Comparison of ENCODE assay signal across 8 cellular contexts in genomic region chr11:103202048-103202651, GRCh38.
DNase-seq lines count a peak whose midpoint lies in the region; ATAC-seq, FAIRE-seq and TF ChIP-seq lines count a peak whose summit lies in the region.

No MANE protein-coding gene starts in this region.

- H3F3A ChIP-seq in GM23248 (ENCODE audit: insufficient read depth) (no peaks in the 10 kb centered on the region), PC-9 (ENCODE audit: insufficient read depth, low read depth) (no peaks in the 10 kb centered on the region)

- no peak overlapping the region for H3K27ac ChIP-seq in A549
- H3K27ac ChIP-seq in GM23248 = no peak overlapping the region
- H3K27ac ChIP-seq in PC-9 = no peak overlapping the region
- H3K27ac ChIP-seq in upper lobe of right lung = no peak overlapping the region

- H3K79me2 ChIP-seq in GM23248 (ENCODE audit: insufficient read depth) = no peaks in the 10 kb centered on the region
- H3K79me2 ChIP-seq in PC-9 (ENCODE audit: low read depth) = no peaks in the 10 kb centered on the region

- H3K36me3 Mint-ChIP-seq in activated CD4-positive, alpha-beta T cell treated with anti-CD3 and anti-CD28 coated beads for 36 hours (ENCODE audit: low read depth) = no peaks in the 10 kb centered on the region

- H4K20me1 ChIP-seq in GM23248 (ENCODE audit: insufficient read depth) (no peaks in the 10 kb centered on the region), PC-9 (ENCODE audit: insufficient read depth) (no peaks in the 10 kb centered on the region)

- DNase-seq in A549 (ENCODE audit: low read depth in 1 of 2, low spot score in 1 of 2) = peak; percentile 7 to 51
- peak; percentile 66 for DNase-seq in GM23248
- peak in 1 of 2 experiments; percentile 18 for DNase-seq in PC-9
- DNase-seq in fibroblast of pulmonary artery (ENCODE audit: low read depth) = peak; percentile 72
- DNase-seq in upper lobe of right lung = no peak
- DNase-seq in stimulated activated CD4-positive, alpha-beta T cell treated with anti-CD3 and anti-CD28 coated beads, Interleukin-4, amount 100 ng/mL, for 4 hours = no peak
- no peak for DNase-seq in activated CD8-positive, alpha-beta memory T cell treated with anti-CD3 and anti-CD28 coated beads, Interleukin-2, amount 50 U/mL, for 4 hours
- DNase-seq in activated CD4-positive, alpha-beta T cell treated with anti-CD3 and anti-CD28 coated beads for 36 hours = no peak

- H3K9ac ChIP-seq in GM23248 = no peak overlapping the region

- H3K4me3 Mint-ChIP-seq in activated CD4-positive, alpha-beta T cell treated with anti-CD3 and anti-CD28 coated beads for 36 hours = no peak overlapping the region

- WGBS in A549 (ENCODE audit: missing lambda C conversion rate) = 28% methylated on average over 3 of the region's 3 CpGs
- 39 to 40% methylated on average over 3 of the region's 3 CpGs for WGBS in GM23248 (ENCODE audit: low coverage in 1 of 2, low lambda C conversion rate in 2 of 2, missing lambda C conversion rate in 2 of 2), 2 experiments

- H3K27me3 Mint-ChIP-seq in activated CD4-positive, alpha-beta T cell treated with anti-CD3 and anti-CD28 coated beads for 36 hours = no peaks in the 10 kb centered on the region

- H3K9me2 ChIP-seq in GM23248 (ENCODE audit: insufficient read depth) = no peaks in the 10 kb centered on the region
- H3K9me2 ChIP-seq in PC-9 (ENCODE audit: insufficient read depth) = no peaks in the 10 kb centered on the region

- H3K4me1 ChIP-seq in A549 (no peaks in the 10 kb centered on the region), GM23248 (ENCODE audit: insufficient read depth) (peaks cover 6% of the 10 kb centered on the region; the same call in 1 of the 2 replicates), PC-9 (replicated peaks; ENCODE audit: insufficient read depth) (no peaks in the 10 kb centered on the region), upper lobe of right lung (no peaks in the 10 kb centered on the region)

- in situ Hi-C loops in GM23248 (cut with MboI) = no loop called here

- H3K36me3 ChIP-seq in GM23248 (ENCODE audit: low read depth) (peaks cover 32% of the 10 kb centered on the region), PC-9 (ENCODE audit: low read depth) (no peaks in the 10 kb centered on the region), upper lobe of right lung (peaks cover 34% of the 10 kb centered on the region)

- H3K9me3 ChIP-seq in A549 = no peaks in the 10 kb centered on the region
- no peaks in the 10 kb centered on the region for H3K9me3 ChIP-seq in GM23248 (ENCODE audit: low read depth)
- H3K9me3 ChIP-seq in PC-9 (ENCODE audit: insufficient read depth, low read depth) = no peaks in the 10 kb centered on the region
- no peaks in the 10 kb centered on the region for H3K9me3 ChIP-seq in upper lobe of right lung

- TF ChIP-seq RAD21 in A549 (conservative IDR thresholded peaks at IDR 0.05 in 1 of 2, IDR thresholded peaks at IDR 0.05 in 1 of 2) = peak; percentile 48 to 54

- no peak for TF ChIP-seq POLR2A in A549 (IDR thresholded peaks at IDR 0.05; ENCODE audit: low read length)

- H3K27ac Mint-ChIP-seq in activated CD4-positive, alpha-beta T cell treated with anti-CD3 and anti-CD28 coated beads for 36 hours = no peak overlapping the region

- no peak for FAIRE-seq in A549 (lab: Jason Lieb, UNC)

- no peaks in the 10 kb centered on the region for H3K4me1 Mint-ChIP-seq in activated CD4-positive, alpha-beta T cell treated with anti-CD3 and anti-CD28 coated beads for 36 hours

- peak overlapping the region; percentile 22; the same call in 1 of the 2 replicates for H2AFZ ChIP-seq in GM23248
- no peak overlapping the region for H2AFZ ChIP-seq in PC-9

- CTCF ChIA-PET in A549 (lab: Yijun Ruan, JAX) = interaction anchor here (1.0 to 1.7 kb wide), 3 partner anchors 9 to 13 kb away, joined by 3 to 5 read pairs (median 3); no protein-coding TSS in a partner anchor
- CTCF ChIA-PET in PC-9 (lab: Charles Lee) = interaction anchor here (0.7 kb wide), 1 partner anchor 1831 kb away, joined by 3 read pairs; no protein-coding TSS in a partner anchor
- CTCF ChIA-PET in activated CD4-positive, alpha-beta T cell treated with anti-CD3 and anti-CD28 coated beads for 36 hours (lab: Charles Lee) = interaction anchor here (0.6 to 0.8 kb wide), 3 partner anchors 28 to 140 kb away, joined by 3 to 5 read pairs (median 3); no protein-coding TSS in a partner anchor

- BruUV-seq in PC-9 (replicated peaks; lab: Mats Ljungman, UMichigan) = no TSS peak

- TF ChIP-seq CTCF in A549 (IDR thresholded peaks at IDR 0.05) = peak; percentile 56
- peak; percentile 73 for TF ChIP-seq CTCF in PC-9 (conservative IDR thresholded peaks at IDR 0.05)
- TF ChIP-seq CTCF in fibroblast of pulmonary artery (IDR thresholded peaks at IDR 0.05; ENCODE audit: low read length, missing control alignments) = peak; percentile 82
- TF ChIP-seq CTCF in upper lobe of right lung (IDR thresholded peaks at IDR 0.05) = peak; percentile 52

- H3K9me3 Mint-ChIP-seq in activated CD4-positive, alpha-beta T cell treated with anti-CD3 and anti-CD28 coated beads for 36 hours (ENCODE audit: low read depth) = no peaks in the 10 kb centered on the region

- peak in 1 of 2 experiments; percentile 50; a peak in 2 of 6 replicates for ATAC-seq in A549
- ATAC-seq in upper lobe of right lung = no peak
- no peak for ATAC-seq in activated CD4-positive, alpha-beta T cell treated with anti-CD3 and anti-CD28 coated beads for 36 hours

- H3K4me3 ChIP-seq in A549 = no peak overlapping the region
- no peak overlapping the region for H3K4me3 ChIP-seq in GM23248
- no peak overlapping the region for H3K4me3 ChIP-seq in PC-9
- no peak overlapping the region for H3K4me3 ChIP-seq in fibroblast of pulmonary artery (replicated peaks; ENCODE audit: low read depth, low read length)
- H3K4me3 ChIP-seq in upper lobe of right lung = no peak overlapping the region

- no peak overlapping the region for H3K4me2 ChIP-seq in A549
- H3K4me2 ChIP-seq in GM23248 (ENCODE audit: unreplicated experiment) = no peak overlapping the region
- H3K4me2 ChIP-seq in PC-9 = no peak overlapping the region

- no peak for TF ChIP-seq EP300 in A549 (IDR thresholded peaks at IDR 0.05)

- POLR2A ChIA-PET in A549 (lab: Yijun Ruan, JAX) = no interaction called here
- POLR2A ChIA-PET in PC-9 (lab: Charles Lee; ENCODE audit: unreplicated experiment) = no interaction called here
- POLR2A ChIA-PET in activated CD4-positive, alpha-beta T cell treated with anti-CD3 and anti-CD28 coated beads for 36 hours (lab: Charles Lee) = no interaction called here

- no peaks in the 10 kb centered on the region for H3K27me3 ChIP-seq in GM23248 (replicated peaks; ENCODE audit: insufficient read depth)
- no peaks in the 10 kb centered on the region for H3K27me3 ChIP-seq in PC-9 (ENCODE audit: insufficient read depth, low read depth)
- no peaks in the 10 kb centered on the region for H3K27me3 ChIP-seq in upper lobe of right lung

- intact Hi-C loops in PC-9 (cut with micrococcal nuclease; ENCODE audit: unreplicated experiment) (loop anchor here (1.0 kb wide), 1 partner anchor 399 kb away; no protein-coding TSS in a partner anchor), upper lobe of right lung (cut with DNase I) (no loop called here)
- intact Hi-C loops in activated CD4-positive, alpha-beta T cell treated with anti-CD3 and anti-CD28 coated beads for 36 hours (cut with DNase I, micrococcal nuclease) = loop anchor here in 1 of 2 experiments (1.0 kb wide), 1 partner anchor 399 kb away; no protein-coding TSS in a partner anchor

TF ChIP-seq in A549, 52 proteins besides CTCF, POLR2A, EP300 and RAD21:
- TF ChIP-seq CEBPB (IDR thresholded peaks at IDR 0.05) = no peak
- no peak for TF ChIP-seq KDM1A (IDR thresholded peaks at IDR 0.05; ENCODE audit: low read depth)
- peak; percentile 28; the same call in 1 of the 3 replicates for TF ChIP-seq SMC3 (IDR thresholded peaks at IDR 0.05)
- TF ChIP-seq ZFP36 (IDR thresholded peaks at IDR 0.05; ENCODE audit: borderline replicate concordance, partially characterized antibody) = no peak
TF ChIP-seq in A549: peak in this region for 1.

Comparison
In these comparisons a context has a peak if more than half of its experiments do, and no peak if none do; other contexts are left out.
1. DNase-seq: peak in A549 (2 of 2), GM23248 (single experiment) and fibroblast of pulmonary artery (single experiment); none in upper lobe of right lung (single experiment), stimulated activated CD4-positive, alpha-beta T cell treated with anti-CD3 and anti-CD28 coated beads, Interleukin-4, amount 100 ng/mL, for 4 hours (0 of 2), activated CD8-positive, alpha-beta memory T cell treated with anti-CD3 and anti-CD28 coated beads, Interleukin-2, amount 50 U/mL, for 4 hours (single experiment) and activated CD4-positive, alpha-beta T cell treated with anti-CD3 and anti-CD28 coated beads for 36 hours (single experiment).
2. Peak in every context shown above with its lines, with median percentiles within 50 percentile points of each other: CTCF ChIP-seq.